Comparison of ENCODE assay signal across 21 cellular contexts in the genomic region with DNA sequence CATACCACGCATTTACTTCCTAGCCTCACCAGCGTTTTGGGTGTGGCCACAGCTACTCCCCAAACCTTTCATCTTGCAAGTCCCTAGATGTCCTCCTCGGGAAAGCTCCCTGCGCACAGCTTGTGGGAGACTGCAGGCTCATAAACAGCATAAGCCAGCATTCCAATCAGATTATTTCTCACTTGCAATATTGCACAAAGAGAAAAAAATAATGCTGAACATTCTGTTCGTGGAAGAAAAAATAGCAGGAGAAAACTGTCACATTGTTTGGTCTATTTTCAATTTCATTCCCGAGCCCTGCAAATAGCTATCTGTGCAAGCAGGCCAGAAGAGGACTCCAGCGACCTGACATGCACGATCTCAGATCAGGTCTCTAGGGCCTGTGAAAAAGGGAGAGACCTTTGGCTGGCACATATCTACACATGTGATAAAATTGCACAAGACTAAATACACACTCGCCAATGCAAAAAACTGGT.
DNase-seq lines count a peak whose midpoint lies in the region; ATAC-seq and TF ChIP-seq lines count a peak whose summit lies in the region.
"Had no signal": no experiment of that assay in that cellular context is flagged by ENCODE, and none has a peak within 500 bp of the region (broad histone marks: within the 10 kb centered on the region; RNA-seq: fewer than 3 reads in every experiment).

No MANE protein-coding gene starts in this region.

- peaks cover 6% of the 10 kb centered on the region for H3K9me3 Mint-ChIP-seq in activated T-cell treated with anti-CD3 and anti-CD28 coated beads, Interleukin-2, amount 50 U/mL, for 4 hours
- H3K9me3 Mint-ChIP-seq: activated B cell treated with CpG ODN at 0.5 μM for 24 hours had no signal

- ATAC-seq in activated T-cell treated with anti-CD3 and anti-CD28 coated beads, Interleukin-2, amount 50 U/mL, for 4 hours = no peak
- no peak for ATAC-seq in HG02885 (IDR thresholded peaks at IDR 0.05; ENCODE audit: poor library complexity, unreplicated experiment)
- ATAC-seq: left colon, SK-N-SH treated with all-trans-retinoic acid at 6 μM for 48 hours had no signal

- DNase-seq in foreskin fibroblast (peak; percentile 30 to 45), occipital lobe (lab: John Stamatoyannopoulos, UW) (peak; percentile 34), substantia nigra (lab: John Stamatoyannopoulos, UW) (no peak), NCI-H748 (lab: John Stamatoyannopoulos, UW; ENCODE audit: unreplicated experiment) (no peak)
- DNase-seq in activated T-cell treated with anti-CD3 and anti-CD28 coated beads, Interleukin-2, amount 50 U/mL, for 4 hours = no peak
- DNase-seq: activated B cell treated with CpG ODN at 0.5 μM for 24 hours; activated CD4-positive, alpha-beta memory T cell treated with anti-CD3 and anti-CD28 coated beads, Interleukin-2, amount 10 ng/mL, durations not matched to agents 7 days and 5 days; activated naive CD4-positive, alpha-beta T cell treated with anti-CD3 and anti-CD28 coated beads for 36 hours; activated T-cell treated with anti-CD3 and anti-CD28 coated beads, Interleukin-2, amount 50 U/mL, for 1 hour; GOT3; left colon; NCI-H1048; NCI-H2029 treated with DMSO at 0.1 percent for 48 hours; NCI-H446 treated with DMSO at 0.1 percent for 48 hours; stimulated activated CD4-positive, alpha-beta T cell treated with anti-CD3 and anti-CD28 coated beads, Interleukin-2, amount 100 ng/mL, for 24 hours had no signal

- H3K4me3 ChIP-seq in foreskin fibroblast (ENCODE audit: low read depth in 1 of 2, low read length in 2 of 2) = no peak overlapping the region
- H3K4me3 ChIP-seq: coronary artery had no signal

- no peaks in the 10 kb centered on the region for H3K4me1 Mint-ChIP-seq in activated T-cell treated with anti-CD3 and anti-CD28 coated beads, Interleukin-2, amount 50 U/mL, for 4 hours (ENCODE audit: low read depth)
- H3K4me1 Mint-ChIP-seq: activated B cell treated with CpG ODN at 0.5 μM for 24 hours; activated CD4-positive, alpha-beta memory T cell treated with anti-CD3 and anti-CD28 coated beads, Interleukin-2, amount 10 ng/mL, durations not matched to agents 7 days and 5 days; B cell had no signal

- peak overlapping the region; percentile 32 for H3K27ac ChIP-seq in angular gyrus (ENCODE audit: low read depth, low read length)
- H3K27ac ChIP-seq in temporal lobe (ENCODE audit: low read depth, low read length) = peak overlapping the region; percentile 29
- H3K27ac ChIP-seq in substantia nigra (ENCODE audit: low read depth, low read length, poor library complexity, severe bottlenecking) = no peak overlapping the region

- no peak overlapping the region for H3K4me3 Mint-ChIP-seq in activated T-cell treated with anti-CD3 and anti-CD28 coated beads, Interleukin-2, amount 50 U/mL, for 4 hours
- H3K4me3 Mint-ChIP-seq: activated B cell treated with CpG ODN at 0.5 μM for 24 hours; activated CD4-positive, alpha-beta memory T cell treated with anti-CD3 and anti-CD28 coated beads, Interleukin-2, amount 10 ng/mL, durations not matched to agents 7 days and 5 days; activated naive CD4-positive, alpha-beta T cell treated with anti-CD3 and anti-CD28 coated beads for 36 hours; B cell had no signal

- no peaks in the 10 kb centered on the region for H3K27me3 Mint-ChIP-seq in activated T-cell treated with anti-CD3 and anti-CD28 coated beads, Interleukin-2, amount 50 U/mL, for 4 hours (ENCODE audit: low read depth)
- H3K27me3 Mint-ChIP-seq: activated B cell treated with CpG ODN at 0.5 μM for 24 hours, B cell had no signal

- TF ChIP-seq CTCF in foreskin fibroblast (IDR thresholded peaks at IDR 0.05; ENCODE audit: low read depth, low read length) = no peak

- no peaks in the 10 kb centered on the region for H3K36me3 Mint-ChIP-seq in activated T-cell treated with anti-CD3 and anti-CD28 coated beads, Interleukin-2, amount 50 U/mL, for 4 hours (ENCODE audit: insufficient read depth)

Comparison
In these comparisons a context has a peak if more than half of its experiments do, and no peak if none do; other contexts are left out.
1. DNase-seq: peak in foreskin fibroblast (2 of 2) and occipital lobe (single experiment); none in substantia nigra (0 of 49), activated T-cell treated with anti-CD3 and anti-CD28 coated beads, Interleukin-2, amount 50 U/mL, for 4 hours (single experiment) and NCI-H748 (single experiment).